ENCODE assay signal across 15 cellular contexts in the genomic region with DNA sequence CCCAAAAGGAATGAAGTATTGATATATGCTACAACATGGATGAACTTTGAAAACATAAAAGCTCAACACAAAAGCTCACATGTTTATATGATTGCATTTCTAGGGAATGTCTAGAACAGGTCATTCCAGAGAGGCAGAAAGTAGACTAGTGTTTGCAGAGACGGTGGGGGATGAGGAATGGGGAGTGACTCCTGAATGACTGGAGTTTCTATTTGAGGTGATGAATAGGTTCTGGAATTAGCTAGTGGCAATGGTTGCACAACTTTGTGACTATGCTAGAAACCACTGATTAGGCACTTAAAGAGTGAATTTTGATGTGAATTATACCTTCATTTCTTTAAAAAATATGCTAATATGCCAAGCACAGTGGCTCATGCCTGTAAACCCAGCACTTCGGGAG. TPM values are rescaled to one million over a fixed set of nuclear protein-coding genes. Genes with fewer than 3 reads are reported as not detected.
DNase-seq lines count a peak whose midpoint lies in the region; ATAC-seq and TF ChIP-seq lines count a peak whose summit lies in the region.
"Had no signal": no experiment of that assay in that cellular context is flagged by ENCODE, and none has a peak within 500 bp of the region (broad histone marks: within the 10 kb centered on the region; RNA-seq: fewer than 3 reads in every experiment).

No MANE protein-coding gene starts in this region.

- in situ Hi-C loops in mammary epithelial cell (cut with MboI; ENCODE audit: low sequenced_read_pairs in 2 of 2) = no loop called here

- H3K4me1 ChIP-seq in mammary epithelial cell (ENCODE audit: insufficient read depth, low read length) = peaks cover 19% of the 10 kb centered on the region
- H3K4me1 ChIP-seq: gastroesophageal sphincter, left ventricle myocardium inferior had no signal

- peak overlapping the region; percentile 24 for H3K9ac ChIP-seq in mammary epithelial cell (ENCODE audit: insufficient read depth, low read length)
- H3K9ac ChIP-seq: BLaER1 treated with 17β-estradiol and CSF1 and Interleukin-3, amounts not matched to agents 10 nM and 100 nM had no signal

- H3K27me3 ChIP-seq in mammary epithelial cell (ENCODE audit: insufficient read depth, low read length) (no peaks in the 10 kb centered on the region), kidney epithelial cell (ENCODE audit: control insufficient read depth, insufficient read depth, low read length) (no peaks in the 10 kb centered on the region)
- H3K27me3 ChIP-seq: BLaER1 treated with 17β-estradiol and CSF1 and Interleukin-3, amounts not matched to agents 10 nM and 100 nM; gastroesophageal sphincter had no signal

- dilution Hi-C loops in mammary epithelial cell (cut with HindIII; ENCODE audit: low sequenced_read_pairs) = no loop called here

- no peak overlapping the region for H2AFZ ChIP-seq in mammary epithelial cell (ENCODE audit: low read depth, low read length)

- TF ChIP-seq CTCF in mammary epithelial cell (conservative IDR thresholded peaks at IDR 0.05 in 1 of 2, IDR thresholded peaks at IDR 0.05 in 1 of 2; ENCODE audit: extremely low read depth in 1 of 2, insufficient read depth in 1 of 2, low read depth in 1 of 2, low read length in 2 of 2) (no peak), kidney epithelial cell (IDR thresholded peaks at IDR 0.05; ENCODE audit: insufficient read depth, low read length, poor library complexity, severe bottlenecking) (no peak)

- CTCF ChIA-PET in mammary epithelial cell (lab: Charles Lee; ENCODE audit: low non-redundant PET) = no interaction called here

- peak overlapping the region; percentile 93 for H3K27ac ChIP-seq in mammary epithelial cell (ENCODE audit: insufficient read depth, low read depth, low read length)
- H3K27ac ChIP-seq: BLaER1 treated with 17β-estradiol and CSF1 and Interleukin-3, amounts not matched to agents 10 nM and 100 nM; gastroesophageal sphincter; left ventricle myocardium inferior had no signal

- peak overlapping the region; percentile 43 for H3K4me2 ChIP-seq in mammary epithelial cell (ENCODE audit: insufficient read depth, low read depth, low read length)
- H3K4me2 ChIP-seq: BLaER1 treated with 17β-estradiol and CSF1 and Interleukin-3, amounts not matched to agents 10 nM and 100 nM had no signal

- no peaks in the 10 kb centered on the region for H3K36me3 ChIP-seq in mammary epithelial cell (ENCODE audit: insufficient read depth, low read length)
- H3K36me3 ChIP-seq in kidney epithelial cell (ENCODE audit: control insufficient read depth, insufficient read depth, low read length) = no peaks in the 10 kb centered on the region
- H3K36me3 ChIP-seq: BLaER1 treated with 17β-estradiol and CSF1 and Interleukin-3, amounts not matched to agents 10 nM and 100 nM; gastroesophageal sphincter; left ventricle myocardium inferior had no signal

- H3K4me3 ChIP-seq in mammary epithelial cell (replicated peaks in 1 of 3; ENCODE audit: insufficient read depth in 1 of 3, low read depth in 2 of 3, low read length in 3 of 3) (no peak overlapping the region), kidney epithelial cell (ENCODE audit: low read depth, low read length) (no peak overlapping the region)
- H3K4me3 ChIP-seq: BLaER1 treated with 17β-estradiol and CSF1 and Interleukin-3, amounts not matched to agents 10 nM and 100 nM; gastroesophageal sphincter; left ventricle myocardium inferior had no signal

- no TSS peak for BruUV-seq in mammary epithelial cell (replicated peaks; lab: Mats Ljungman, UMichigan)

- DNase-seq in AG08395 (ENCODE audit: low spot score) (peak; percentile 79), HT1080 (ENCODE audit: low read depth) (peak; percentile 86), mammary epithelial cell (peak; percentile 99), kidney epithelial cell (ENCODE audit: low read depth) (peak; percentile 80), amygdala (lab: John Stamatoyannopoulos, UW) (no peak)
- no peak for DNase-seq in activated CD4-positive, alpha-beta T cell treated with anti-CD3 and anti-CD28 coated beads for 48 hours
- no peak for DNase-seq in activated CD4-positive, CD25-positive, alpha-beta regulatory T cell treated with anti-CD3 and anti-CD28 coated beads, Interleukin-2, amount 50 U/mL, for 72 hours
- DNase-seq: activated CD4-positive, alpha-beta T cell treated with anti-CD3 and anti-CD28 coated beads, Interleukin-2, amount 10 ng/mL, durations not matched to agents 7 days and 5 days; left ventricle myocardium inferior; NCI-H1092; NCI-H524 treated with DMSO at 0.1 percent for 48 hours had no signal

- intact Hi-C loops in mammary epithelial cell (cut with micrococcal nuclease) = loop anchor here (1.0 to 2.0 kb wide), 3 partner anchors 9 to 58 kb away; no protein-coding TSS in a partner anchor

- WGBS in mammary epithelial cell (ENCODE audit: low coverage, missing lambda C conversion rate) = 4% methylated on average over 2 of the region's 2 CpGs

- H3K79me2 ChIP-seq in mammary epithelial cell (ENCODE audit: insufficient read depth, low read length) = no peaks in the 10 kb centered on the region

- H3K9me3 ChIP-seq in mammary epithelial cell (replicated peaks; ENCODE audit: insufficient read depth, low read length) = peaks cover 7% of the 10 kb centered on the region

- no peak for ATAC-seq in GM19328 (IDR thresholded peaks at IDR 0.05; ENCODE audit: unreplicated experiment)
- ATAC-seq: gastroesophageal sphincter had no signal

- no peaks in the 10 kb centered on the region for H4K20me1 ChIP-seq in mammary epithelial cell (ENCODE audit: insufficient read depth, low read length)
- H4K20me1 ChIP-seq: BLaER1 treated with 17β-estradiol and CSF1 and Interleukin-3, amounts not matched to agents 10 nM and 100 nM had no signal

RNA-seq across cellular contexts. Expression of gene KPNA7, which starts 6.9 kb away (rescaled TPM):
- total RNA-seq in HT1080 (2014; rRNA removed; shearing (Covaris generic)) = not detected in 2 replicates
- 0.06 and 0.24 TPM in 2 replicates for polyA plus RNA-seq in HT1080 (2015; cell fraction: cytosol; rRNA removed)
- polyA plus RNA-seq in HT1080 (2015; cell fraction: nucleus; rRNA removed) = 0.07 and 0.14 TPM in 2 replicates
- total RNA-seq in mammary epithelial cell = under 1 TPM in 1 of 2 donors, not detected in 1; 0.45 TPM
- 0.42 TPM for polyA plus RNA-seq in mammary epithelial cell
- polyA minus RNA-seq in mammary epithelial cell = not detected
- total RNA-seq in kidney epithelial cell = 0.75 and 2.3 TPM in 2 replicates
- total RNA-seq: activated CD4-positive, alpha-beta T cell treated with anti-CD3 and anti-CD28 coated beads, Interleukin-2, amount 10 ng/mL, durations not matched to agents 7 days and 5 days; left ventricle myocardium inferior; urinary bladder had no signal

RNA-seq across cellular contexts. Expression of gene SMURF1, which starts 57.1 kb away (rescaled TPM):
- total RNA-seq in HT1080 (2014; rRNA removed; shearing (Covaris generic)) = 27.2 and 27.8 TPM in 2 replicates
- polyA plus RNA-seq in HT1080 (2015; cell fraction: cytosol; rRNA removed) = 20.9 and 22.6 TPM in 2 replicates
- polyA plus RNA-seq in HT1080 (2015; cell fraction: nucleus; rRNA removed) = 38.8 and 42.1 TPM in 2 replicates
- total RNA-seq in mammary epithelial cell (10 to 100 TPM; 42.5 to 43.2 TPM), kidney epithelial cell (51.3 and 55.1 TPM in 2 replicates)
- 19.9 TPM for polyA plus RNA-seq in mammary epithelial cell
- 35.4 TPM for polyA minus RNA-seq in mammary epithelial cell

Comparison
In these comparisons a context has a peak if more than half of its experiments do, and no peak if none do; other contexts are left out.
1. DNase-seq: peak in AG08395 (single experiment), HT1080 (single experiment), mammary epithelial cell (single experiment) and kidney epithelial cell (single experiment); none in amygdala (0 of 56), activated CD4-positive, alpha-beta T cell treated with anti-CD3 and anti-CD28 coated beads for 48 hours (single experiment) and activated CD4-positive, CD25-positive, alpha-beta regulatory T cell treated with anti-CD3 and anti-CD28 coated beads, Interleukin-2, amount 50 U/mL, for 72 hours (single experiment).